8 cellular contexts compared by ENCODE assay signal in genomic region chr12:65407388-65408149, GRCh38.
"Had no signal": no experiment of that assay in that cellular context is flagged by ENCODE, and none has a peak within 500 bp of the region (broad histone marks: within the 10 kb centered on the region; RNA-seq: fewer than 3 reads in every experiment).

No MANE protein-coding gene starts in this region.

- DNase-seq: H9, HCEC 1CT, HFFc6, KG1 had no signal

- H3K4me2 ChIP-seq: GM23338 had no signal

- ATAC-seq: GM23338 had no signal

- H3K27ac ChIP-seq: HL-60 had no signal

- H2AFZ ChIP-seq: GM23338 had no signal

- FAIRE-seq: H1, H54 had no signal

- H3K4me3 ChIP-seq: GM23338 had no signal
